8 cellular contexts compared by ENCODE assay signal in the genomic region with DNA sequence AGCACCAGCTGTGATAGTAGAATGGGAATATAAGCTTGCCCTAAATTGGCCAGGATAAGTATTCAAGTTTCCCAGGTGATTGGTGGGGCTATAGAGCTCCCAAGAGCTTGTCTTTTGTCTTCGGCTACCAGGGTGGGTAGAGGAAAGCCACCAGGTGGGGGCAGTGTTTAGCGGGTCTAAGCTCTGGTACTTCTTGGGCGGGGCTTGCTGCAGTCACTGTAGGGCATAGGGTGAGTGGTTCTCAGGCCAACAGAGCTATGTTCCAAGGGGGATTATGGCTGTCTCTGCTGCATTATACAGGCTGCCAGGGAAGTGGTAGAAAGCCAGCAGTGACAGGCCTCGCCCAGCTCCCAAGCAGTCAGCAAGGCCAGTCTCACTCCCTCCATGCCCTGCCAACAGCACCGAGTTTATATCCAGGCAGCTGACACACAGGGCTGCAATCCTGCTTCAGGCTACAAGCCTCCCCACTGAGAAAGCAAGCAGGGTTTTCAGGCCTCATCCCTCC.
DNase-seq lines count a peak whose midpoint lies in the region; ATAC-seq lines count a peak whose summit lies in the region.

No MANE protein-coding gene starts in this region.

- H3K27ac Mint-ChIP-seq in activated T-helper 17 cell treated with anti-CD3 and anti-CD28 coated beads, Interleukin-2, amount 50 U/mL, for 72 hours, result no peak overlapping the region

- DNase-seq in Ammon's horn (ENCODE audit: low spot score) (peak; percentile 65), RKO (ENCODE audit: low spot score) (peak; percentile 33), glomerular visceral epithelial cell (ENCODE audit: extremely low spot score) (peak; percentile 45), pulmonary artery endothelial cell (ENCODE audit: low read depth, low spot score) (peak; percentile 17), occipital lobe (lab: John Stamatoyannopoulos, UW) (no peak)

- no peak overlapping the region for H3K4me3 Mint-ChIP-seq in activated T-helper 17 cell treated with anti-CD3 and anti-CD28 coated beads, Interleukin-2, amount 50 U/mL, for 72 hours

- no peaks in the 10 kb centered on the region for H3K4me1 Mint-ChIP-seq in activated T-helper 17 cell treated with anti-CD3 and anti-CD28 coated beads, Interleukin-2, amount 50 U/mL, for 72 hours

- H3K9me3 Mint-ChIP-seq in activated T-helper 17 cell treated with anti-CD3 and anti-CD28 coated beads, Interleukin-2, amount 50 U/mL, for 72 hours, result no peaks in the 10 kb centered on the region

- ATAC-seq in GM18867 (IDR thresholded peaks at IDR 0.05; ENCODE audit: unreplicated experiment) (peak; percentile 99), HG03175 (IDR thresholded peaks at IDR 0.05; ENCODE audit: unreplicated experiment) (peak; percentile 95)
- ATAC-seq in activated T-helper 17 cell treated with anti-CD3 and anti-CD28 coated beads, Interleukin-2, amount 50 U/mL, for 72 hours (replicated peaks), result peak; percentile 95

- peaks cover 19% of the 10 kb centered on the region for H3K27me3 Mint-ChIP-seq in activated T-helper 17 cell treated with anti-CD3 and anti-CD28 coated beads, Interleukin-2, amount 50 U/mL, for 72 hours

- no peaks in the 10 kb centered on the region for H3K36me3 Mint-ChIP-seq in activated T-helper 17 cell treated with anti-CD3 and anti-CD28 coated beads, Interleukin-2, amount 50 U/mL, for 72 hours (ENCODE audit: low read depth)
